ENCODE assay signal across 1 cellular context in the genomic region with DNA sequence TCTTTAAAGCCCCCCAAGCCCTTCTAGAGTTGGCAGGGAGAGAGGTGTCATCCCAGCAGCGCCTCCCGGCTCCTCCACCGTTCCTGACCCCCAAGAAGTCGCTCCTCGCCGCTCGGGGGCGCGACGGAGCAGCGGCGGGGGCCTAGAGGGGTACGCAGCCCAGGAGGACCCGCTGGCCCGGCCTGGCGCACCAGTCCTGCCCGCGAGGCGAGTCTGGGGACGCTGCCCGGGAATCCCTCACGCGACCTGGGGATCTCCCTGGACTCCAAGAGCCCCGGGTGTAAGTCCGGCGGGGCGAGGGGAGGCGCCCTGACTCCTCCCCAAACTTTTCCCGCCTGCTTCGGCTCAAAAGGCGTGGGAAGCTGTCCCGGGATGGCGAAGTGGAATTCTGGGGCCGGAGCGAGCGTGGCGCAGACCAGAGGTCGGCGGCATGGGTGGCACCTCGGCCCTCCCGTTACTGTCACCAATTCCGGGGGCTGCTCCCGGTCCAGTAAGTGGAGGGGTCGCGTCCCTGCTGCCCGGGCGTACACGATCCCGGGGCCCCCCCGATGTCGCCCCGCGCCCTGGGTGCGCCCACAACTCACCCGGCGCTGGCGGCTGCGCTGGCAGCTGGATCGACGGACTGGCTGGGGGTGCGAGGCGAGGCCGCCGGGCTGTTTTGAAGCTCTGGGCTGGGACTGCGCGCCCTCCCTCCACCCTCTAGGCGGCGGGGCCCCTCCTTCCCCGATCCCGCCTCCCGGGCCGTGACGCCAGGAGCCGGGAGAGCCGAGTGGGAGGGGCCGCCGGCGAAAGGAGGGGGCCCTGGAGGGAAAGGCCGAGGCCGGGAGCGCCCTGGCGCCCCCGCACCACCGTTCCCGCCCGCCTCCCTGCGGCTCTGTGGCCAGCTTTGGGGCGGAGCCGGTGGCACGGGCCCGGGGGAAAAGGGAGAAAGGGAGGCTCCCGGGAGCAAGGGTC.
TF ChIP-seq lines count a peak whose summit lies in the region.

A gene with protein sequence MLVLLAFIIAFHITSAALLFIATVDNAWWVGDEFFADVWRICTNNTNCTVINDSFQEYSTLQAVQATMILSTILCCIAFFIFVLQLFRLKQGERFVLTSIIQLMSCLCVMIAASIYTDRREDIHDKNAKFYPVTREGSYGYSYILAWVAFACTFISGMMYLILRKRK (minus strand): TSS at position 634 of the 954 bp plus-strand sequence. CDS start 32,981 bp downstream, outside the sequence.

TF ChIP-seq in HepG2, 621 proteins besides CTCF, POLR2A, EP300 and RAD21 (continued from another document and continues in another):
- TF ChIP-seq RXRA (CRISPR knock-in tag; IDR thresholded peaks at IDR 0.05) (peak; percentile 57), ATF1 (CRISPR knock-in tag; IDR thresholded peaks at IDR 0.05) (no peak), MYC (CRISPR knock-in tag; IDR thresholded peaks at IDR 0.05; ENCODE audit: borderline replicate concordance) (peak; percentile 78; the same call in 1 of the 2 replicates), SPEN (CRISPR knock-in tag; IDR thresholded peaks at IDR 0.05; ENCODE audit: low read depth) (peak; percentile 86), ZNF251 (CRISPR knock-in tag; IDR thresholded peaks at IDR 0.05) (peak; percentile 82), CHD4 (IDR thresholded peaks at IDR 0.05; ENCODE audit: borderline replicate concordance, low read length) (no peak), SMARCE1 (IDR thresholded peaks at IDR 0.05; ENCODE audit: borderline replicate concordance) (no peak), DR1 (CRISPR knock-in tag; IDR thresholded peaks at IDR 0.05) (peak; percentile 76; the same call in 1 of the 2 replicates), NFIB (CRISPR knock-in tag; IDR thresholded peaks at IDR 0.05; ENCODE audit: borderline replicate concordance) (no peak), ZNF451 (CRISPR knock-in tag; IDR thresholded peaks at IDR 0.05) (peak; percentile 96), SRSF4 (IDR thresholded peaks at IDR 0.05; ENCODE audit: low read depth, low read length, poor library complexity, severe bottlenecking) (no peak), ZNF598 (CRISPR knock-in tag; IDR thresholded peaks at IDR 0.05; ENCODE audit: borderline replicate concordance) (peak; percentile 79; the same call in 1 of the 2 replicates), DPF2 (CRISPR knock-in tag; IDR thresholded peaks at IDR 0.05; ENCODE audit: borderline replicate concordance, low read depth) (peak; percentile 45; the same call in 1 of the 2 replicates), ZNF431 (CRISPR knock-in tag; IDR thresholded peaks at IDR 0.05; ENCODE audit: borderline replicate concordance, low read depth) (peak; percentile 83; the same call in 1 of the 2 replicates), ZNF891 (CRISPR knock-in tag; IDR thresholded peaks at IDR 0.05) (peak; percentile 21; the same call in 1 of the 2 replicates), FOXC1 (CRISPR knock-in tag; IDR thresholded peaks at IDR 0.05; ENCODE audit: borderline replicate concordance) (peak; percentile 97), ZNF20 (CRISPR knock-in tag; IDR thresholded peaks at IDR 0.05) (no peak), ZNF749 (CRISPR knock-in tag; IDR thresholded peaks at IDR 0.05; ENCODE audit: borderline replicate concordance) (no peak), HMGA1 (CRISPR knock-in tag; conservative IDR thresholded peaks at IDR 0.05) (no peak), KAT8 (CRISPR knock-in tag; IDR thresholded peaks at IDR 0.05) (peak; percentile 68), EHMT2 (IDR thresholded peaks at IDR 0.05; ENCODE audit: borderline replicate concordance, low read depth, low read length) (no peak), ISL2 (CRISPR knock-in tag; IDR thresholded peaks at IDR 0.05) (peak; percentile 75), RFX3 (CRISPR knock-in tag; IDR thresholded peaks at IDR 0.05) (no peak; the same call in 1 of the 2 replicates), KDM3A (CRISPR knock-in tag; IDR thresholded peaks at IDR 0.05; ENCODE audit: low read depth) (peak; percentile 88), ZNF619 (CRISPR knock-in tag; IDR thresholded peaks at IDR 0.05) (peak; percentile 93), ZBTB1 (CRISPR knock-in tag; IDR thresholded peaks at IDR 0.05; ENCODE audit: borderline replicate concordance) (no peak), HNRNPUL1 (IDR thresholded peaks at IDR 0.05; ENCODE audit: low read depth, low read length) (peak; percentile 55; the same call in 1 of the 2 replicates), POGZ (CRISPR knock-in tag; IDR thresholded peaks at IDR 0.05) (peak; percentile 59), NFIC (IDR thresholded peaks at IDR 0.05; ENCODE audit: low read length) (no peak), ZNF263 (CRISPR knock-in tag; IDR thresholded peaks at IDR 0.05) (peak; percentile 92), ATM (IDR thresholded peaks at IDR 0.05; ENCODE audit: borderline replicate concordance) (no peak), ZNF180 (CRISPR knock-in tag; IDR thresholded peaks at IDR 0.05; ENCODE audit: borderline replicate concordance, low read depth) (peak; percentile 78), NR3C1 (CRISPR knock-in tag; IDR thresholded peaks at IDR 0.05) (no peak), TBP (CRISPR knock-in tag; IDR thresholded peaks at IDR 0.05) (peak; percentile 89; the same call in 1 of the 2 replicates), ATAD3A (CRISPR knock-in tag; IDR thresholded peaks at IDR 0.05) (peak; percentile 22; the same call in 1 of the 2 replicates), ZNF839 (CRISPR knock-in tag; IDR thresholded peaks at IDR 0.05; ENCODE audit: borderline replicate concordance) (peak; percentile 96), ZNF296 (CRISPR knock-in tag; conservative IDR thresholded peaks at IDR 0.05) (peak; percentile 89), NFE2L1 (CRISPR knock-in tag; IDR thresholded peaks at IDR 0.05; ENCODE audit: borderline replicate concordance) (no peak; the same call in 1 of the 2 replicates), CHCHD3 (CRISPR knock-in tag; IDR thresholded peaks at IDR 0.05) (no peak), NCOA5 (CRISPR knock-in tag; IDR thresholded peaks at IDR 0.05) (no peak), POLR2G (IDR thresholded peaks at IDR 0.05; ENCODE audit: low read depth, low read length) (peak; percentile 72; the same call in 1 of the 2 replicates)
- TF ChIP-seq, protein P1, sequence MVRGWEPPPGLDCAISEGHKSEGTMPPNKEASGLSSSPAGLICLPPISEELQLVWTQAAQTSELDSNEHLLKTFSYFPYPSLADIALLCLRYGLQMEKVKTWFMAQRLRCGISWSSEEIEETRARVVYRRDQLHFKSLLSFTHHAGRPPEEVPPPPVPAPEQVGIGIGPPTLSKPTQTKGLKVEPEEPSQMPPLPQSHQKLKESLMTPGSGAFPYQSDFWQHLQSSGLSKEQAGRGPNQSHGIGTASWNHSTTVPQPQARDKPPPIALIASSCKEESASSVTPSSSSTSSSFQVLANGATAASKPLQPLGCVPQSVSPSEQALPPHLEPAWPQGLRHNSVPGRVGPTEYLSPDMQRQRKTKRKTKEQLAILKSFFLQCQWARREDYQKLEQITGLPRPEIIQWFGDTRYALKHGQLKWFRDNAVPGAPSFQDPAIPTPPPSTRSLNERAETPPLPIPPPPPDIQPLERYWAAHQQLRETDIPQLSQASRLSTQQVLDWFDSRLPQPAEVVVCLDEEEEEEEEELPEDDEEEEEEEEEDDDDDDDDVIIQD (CRISPR knock-in tag; IDR thresholded peaks at IDR 0.05; ENCODE audit: low read depth): peak; percentile 20
- TF ChIP-seq, protein P2, sequence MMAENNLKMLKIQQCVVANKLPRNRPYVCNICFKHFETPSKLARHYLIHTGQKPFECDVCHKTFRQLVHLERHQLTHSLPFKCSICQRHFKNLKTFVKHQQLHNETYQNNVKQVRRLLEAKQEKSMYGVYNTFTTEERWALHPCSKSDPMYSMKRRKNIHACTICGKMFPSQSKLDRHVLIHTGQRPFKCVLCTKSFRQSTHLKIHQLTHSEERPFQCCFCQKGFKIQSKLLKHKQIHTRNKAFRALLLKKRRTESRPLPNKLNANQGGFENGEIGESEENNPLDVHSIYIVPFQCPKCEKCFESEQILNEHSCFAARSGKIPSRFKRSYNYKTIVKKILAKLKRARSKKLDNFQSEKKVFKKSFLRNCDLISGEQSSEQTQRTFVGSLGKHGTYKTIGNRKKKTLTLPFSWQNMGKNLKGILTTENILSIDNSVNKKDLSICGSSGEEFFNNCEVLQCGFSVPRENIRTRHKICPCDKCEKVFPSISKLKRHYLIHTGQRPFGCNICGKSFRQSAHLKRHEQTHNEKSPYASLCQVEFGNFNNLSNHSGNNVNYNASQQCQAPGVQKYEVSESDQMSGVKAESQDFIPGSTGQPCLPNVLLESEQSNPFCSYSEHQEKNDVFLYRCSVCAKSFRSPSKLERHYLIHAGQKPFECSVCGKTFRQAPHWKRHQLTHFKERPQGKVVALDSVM (CRISPR knock-in tag; IDR thresholded peaks at IDR 0.05): peak; percentile 77
- TF ChIP-seq, protein P3, sequence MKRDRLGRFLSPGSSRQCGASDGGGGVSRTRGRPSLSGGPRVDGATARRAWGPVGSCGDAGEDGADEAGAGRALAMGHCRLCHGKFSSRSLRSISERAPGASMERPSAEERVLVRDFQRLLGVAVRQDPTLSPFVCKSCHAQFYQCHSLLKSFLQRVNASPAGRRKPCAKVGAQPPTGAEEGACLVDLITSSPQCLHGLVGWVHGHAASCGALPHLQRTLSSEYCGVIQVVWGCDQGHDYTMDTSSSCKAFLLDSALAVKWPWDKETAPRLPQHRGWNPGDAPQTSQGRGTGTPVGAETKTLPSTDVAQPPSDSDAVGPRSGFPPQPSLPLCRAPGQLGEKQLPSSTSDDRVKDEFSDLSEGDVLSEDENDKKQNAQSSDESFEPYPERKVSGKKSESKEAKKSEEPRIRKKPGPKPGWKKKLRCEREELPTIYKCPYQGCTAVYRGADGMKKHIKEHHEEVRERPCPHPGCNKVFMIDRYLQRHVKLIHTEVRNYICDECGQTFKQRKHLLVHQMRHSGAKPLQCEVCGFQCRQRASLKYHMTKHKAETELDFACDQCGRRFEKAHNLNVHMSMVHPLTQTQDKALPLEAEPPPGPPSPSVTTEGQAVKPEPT (CRISPR knock-in tag; IDR thresholded peaks at IDR 0.05; ENCODE audit: low read depth): peak; percentile 83; the same call in 1 of the 2 replicates
- TF ChIP-seq, protein P4, sequence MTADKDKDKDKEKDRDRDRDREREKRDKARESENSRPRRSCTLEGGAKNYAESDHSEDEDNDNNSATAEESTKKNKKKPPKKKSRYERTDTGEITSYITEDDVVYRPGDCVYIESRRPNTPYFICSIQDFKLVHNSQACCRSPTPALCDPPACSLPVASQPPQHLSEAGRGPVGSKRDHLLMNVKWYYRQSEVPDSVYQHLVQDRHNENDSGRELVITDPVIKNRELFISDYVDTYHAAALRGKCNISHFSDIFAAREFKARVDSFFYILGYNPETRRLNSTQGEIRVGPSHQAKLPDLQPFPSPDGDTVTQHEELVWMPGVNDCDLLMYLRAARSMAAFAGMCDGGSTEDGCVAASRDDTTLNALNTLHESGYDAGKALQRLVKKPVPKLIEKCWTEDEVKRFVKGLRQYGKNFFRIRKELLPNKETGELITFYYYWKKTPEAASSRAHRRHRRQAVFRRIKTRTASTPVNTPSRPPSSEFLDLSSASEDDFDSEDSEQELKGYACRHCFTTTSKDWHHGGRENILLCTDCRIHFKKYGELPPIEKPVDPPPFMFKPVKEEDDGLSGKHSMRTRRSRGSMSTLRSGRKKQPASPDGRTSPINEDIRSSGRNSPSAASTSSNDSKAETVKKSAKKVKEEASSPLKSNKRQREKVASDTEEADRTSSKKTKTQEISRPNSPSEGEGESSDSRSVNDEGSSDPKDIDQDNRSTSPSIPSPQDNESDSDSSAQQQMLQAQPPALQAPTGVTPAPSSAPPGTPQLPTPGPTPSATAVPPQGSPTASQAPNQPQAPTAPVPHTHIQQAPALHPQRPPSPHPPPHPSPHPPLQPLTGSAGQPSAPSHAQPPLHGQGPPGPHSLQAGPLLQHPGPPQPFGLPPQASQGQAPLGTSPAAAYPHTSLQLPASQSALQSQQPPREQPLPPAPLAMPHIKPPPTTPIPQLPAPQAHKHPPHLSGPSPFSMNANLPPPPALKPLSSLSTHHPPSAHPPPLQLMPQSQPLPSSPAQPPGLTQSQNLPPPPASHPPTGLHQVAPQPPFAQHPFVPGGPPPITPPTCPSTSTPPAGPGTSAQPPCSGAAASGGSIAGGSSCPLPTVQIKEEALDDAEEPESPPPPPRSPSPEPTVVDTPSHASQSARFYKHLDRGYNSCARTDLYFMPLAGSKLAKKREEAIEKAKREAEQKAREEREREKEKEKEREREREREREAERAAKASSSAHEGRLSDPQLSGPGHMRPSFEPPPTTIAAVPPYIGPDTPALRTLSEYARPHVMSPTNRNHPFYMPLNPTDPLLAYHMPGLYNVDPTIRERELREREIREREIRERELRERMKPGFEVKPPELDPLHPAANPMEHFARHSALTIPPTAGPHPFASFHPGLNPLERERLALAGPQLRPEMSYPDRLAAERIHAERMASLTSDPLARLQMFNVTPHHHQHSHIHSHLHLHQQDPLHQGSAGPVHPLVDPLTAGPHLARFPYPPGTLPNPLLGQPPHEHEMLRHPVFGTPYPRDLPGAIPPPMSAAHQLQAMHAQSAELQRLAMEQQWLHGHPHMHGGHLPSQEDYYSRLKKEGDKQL (CRISPR knock-in tag; IDR thresholded peaks at IDR 0.05; ENCODE audit: low read depth): peak; percentile 15; the same call in 1 of the 2 replicates
- TF ChIP-seq, protein P5, sequence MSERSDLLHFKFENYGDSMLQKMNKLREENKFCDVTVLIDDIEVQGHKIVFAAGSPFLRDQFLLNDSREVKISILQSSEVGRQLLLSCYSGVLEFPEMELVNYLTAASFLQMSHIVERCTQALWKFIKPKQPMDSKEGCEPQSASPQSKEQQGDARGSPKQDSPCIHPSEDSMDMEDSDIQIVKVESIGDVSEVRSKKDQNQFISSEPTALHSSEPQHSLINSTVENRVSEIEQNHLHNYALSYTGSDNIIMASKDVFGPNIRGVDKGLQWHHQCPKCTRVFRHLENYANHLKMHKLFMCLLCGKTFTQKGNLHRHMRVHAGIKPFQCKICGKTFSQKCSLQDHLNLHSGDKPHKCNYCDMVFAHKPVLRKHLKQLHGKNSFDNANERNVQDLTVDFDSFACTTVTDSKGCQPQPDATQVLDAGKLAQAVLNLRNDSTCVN (CRISPR knock-in tag; IDR thresholded peaks at IDR 0.05; ENCODE audit: borderline replicate concordance): peak; percentile 76
- TF ChIP-seq, protein P6, sequence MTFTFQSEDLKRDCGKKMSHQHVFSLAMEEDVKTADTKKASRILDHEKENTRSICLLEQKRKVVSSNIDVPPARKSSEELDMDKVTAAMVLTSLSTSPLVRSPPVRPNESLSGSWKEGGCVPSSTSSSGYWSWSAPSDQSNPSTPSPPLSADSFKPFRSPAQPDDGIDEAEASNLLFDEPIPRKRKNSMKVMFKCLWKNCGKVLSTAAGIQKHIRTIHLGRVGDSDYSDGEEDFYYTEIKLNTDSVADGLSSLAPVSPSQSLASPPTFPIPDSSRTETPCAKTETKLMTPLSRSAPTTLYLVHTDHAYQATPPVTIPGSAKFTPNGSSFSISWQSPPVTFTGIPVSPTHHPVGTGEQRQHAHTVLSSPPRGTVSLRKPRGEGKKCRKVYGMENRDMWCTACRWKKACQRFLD (CRISPR knock-in tag; IDR thresholded peaks at IDR 0.05; ENCODE audit: borderline replicate concordance): peak; percentile 89; the same call in 1 of the 2 replicates
- TF ChIP-seq, protein P7, sequence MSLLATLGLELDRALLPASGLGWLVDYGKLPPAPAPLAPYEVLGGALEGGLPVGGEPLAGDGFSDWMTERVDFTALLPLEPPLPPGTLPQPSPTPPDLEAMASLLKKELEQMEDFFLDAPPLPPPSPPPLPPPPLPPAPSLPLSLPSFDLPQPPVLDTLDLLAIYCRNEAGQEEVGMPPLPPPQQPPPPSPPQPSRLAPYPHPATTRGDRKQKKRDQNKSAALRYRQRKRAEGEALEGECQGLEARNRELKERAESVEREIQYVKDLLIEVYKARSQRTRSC (CRISPR knock-in tag; IDR thresholded peaks at IDR 0.05; ENCODE audit: low read depth): no peak
